1 cellular context compared by ENCODE assay signal in the genomic region with DNA sequence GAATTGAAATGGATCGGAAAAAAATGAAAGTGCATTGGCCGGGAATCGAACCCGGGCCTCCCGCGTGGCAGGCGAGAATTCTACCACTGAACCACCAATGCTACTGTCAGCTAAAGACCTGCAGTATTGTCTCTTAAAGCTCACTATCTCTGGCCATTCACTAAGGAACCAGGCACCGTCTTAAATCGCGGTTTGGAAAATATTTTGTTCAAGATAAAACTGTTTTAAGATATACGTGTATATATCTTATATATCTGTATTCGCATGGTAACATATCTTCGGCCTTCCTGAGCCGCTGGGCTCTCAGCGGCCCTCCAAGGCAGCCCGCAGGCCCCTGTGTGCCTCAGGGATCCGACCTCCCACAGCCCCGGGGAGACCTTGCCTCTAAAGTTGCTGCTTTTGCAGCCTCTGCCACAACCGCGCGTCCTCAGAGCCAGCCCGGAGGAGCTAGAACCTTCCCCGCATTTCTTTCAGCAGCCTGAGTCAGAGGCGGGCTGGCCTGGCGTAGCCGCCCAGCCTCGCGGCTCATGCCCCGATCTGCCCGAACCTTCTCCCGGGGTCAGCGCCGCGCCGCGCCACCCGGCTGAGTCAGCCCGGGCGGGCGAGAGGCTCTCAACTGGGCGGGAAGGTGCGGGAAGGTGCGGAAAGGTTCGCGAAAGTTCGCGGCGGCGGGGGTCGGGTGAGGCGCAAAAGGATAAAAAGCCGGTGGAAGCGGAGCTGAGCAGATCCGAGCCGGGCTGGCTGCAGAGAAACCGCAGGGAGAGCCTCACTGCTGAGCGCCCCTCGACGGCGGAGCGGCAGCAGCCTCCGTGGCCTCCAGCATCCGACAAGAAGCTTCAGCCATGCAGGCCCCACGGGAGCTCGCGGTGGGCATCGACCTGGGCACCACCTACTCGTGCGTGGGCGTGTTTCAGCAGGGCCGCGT.
TF ChIP-seq lines count a peak whose summit lies in the region.

A gene (plus strand): TSS at position 724 of the 925 bp plus-strand sequence. CDS start 119 bp downstream, at position 843.

TF ChIP-seq in HepG2, 621 proteins besides CTCF, POLR2A, EP300 and RAD21 (continued from another document):
- TF ChIP-seq CCDC6 (CRISPR knock-in tag; IDR thresholded peaks at IDR 0.05) (peak; percentile 28; the same call in 1 of the 2 replicates), NCOA2 (CRISPR knock-in tag; IDR thresholded peaks at IDR 0.05) (peak; percentile 33; the same call in 1 of the 2 replicates), ASH2L (IDR thresholded peaks at IDR 0.05; ENCODE audit: insufficient read length, low read depth, low read length) (peak; percentile 49), ZNF557 (CRISPR knock-in tag; IDR thresholded peaks at IDR 0.05) (0 out of 2 replicates have a peak, but pooled peaks have one; percentile 34), ZNF629 (CRISPR knock-in tag; conservative IDR thresholded peaks at IDR 0.05) (peak; percentile 41; the same call in 1 of the 2 replicates), HNRNPLL (IDR thresholded peaks at IDR 0.05; ENCODE audit: low read depth, low read length, poor library complexity, severe bottlenecking) (peak; percentile 21), TBL1XR1 (IDR thresholded peaks at IDR 0.05; ENCODE audit: borderline replicate concordance, low read length, partially characterized antibody) (peak; percentile 42), IRF2 (CRISPR knock-in tag; IDR thresholded peaks at IDR 0.05) (peak; percentile 35; the same call in 1 of the 2 replicates), RBM22 (optimal IDR thresholded peaks at IDR 0.05; ENCODE audit: low read length) (peak; percentile 82), ATF7-NPFF (CRISPR knock-in tag; IDR thresholded peaks at IDR 0.05; ENCODE audit: low read depth) (peak; percentile 31; the same call in 1 of the 2 replicates), ZNF335 (CRISPR knock-in tag; IDR thresholded peaks at IDR 0.05) (peak; percentile 47; the same call in 1 of the 2 replicates), HDAC2 (CRISPR knock-in tag; IDR thresholded peaks at IDR 0.05) (0 out of 2 replicates have a peak, but pooled peaks have one; percentile 31), NCOR1 (IDR thresholded peaks at IDR 0.05; ENCODE audit: borderline replicate concordance, low read length) (0 out of 2 replicates have a peak, but pooled peaks have one; percentile 21), MTA1 (CRISPR knock-in tag; IDR thresholded peaks at IDR 0.05; ENCODE audit: borderline replicate concordance) (0 out of 2 replicates have a peak, but pooled peaks have one; percentile 16), ISX (CRISPR knock-in tag; conservative IDR thresholded peaks at IDR 0.05) (0 out of 2 replicates have a peak, but pooled peaks have one; percentile 26)
- TF ChIP-seq, protein P1, sequence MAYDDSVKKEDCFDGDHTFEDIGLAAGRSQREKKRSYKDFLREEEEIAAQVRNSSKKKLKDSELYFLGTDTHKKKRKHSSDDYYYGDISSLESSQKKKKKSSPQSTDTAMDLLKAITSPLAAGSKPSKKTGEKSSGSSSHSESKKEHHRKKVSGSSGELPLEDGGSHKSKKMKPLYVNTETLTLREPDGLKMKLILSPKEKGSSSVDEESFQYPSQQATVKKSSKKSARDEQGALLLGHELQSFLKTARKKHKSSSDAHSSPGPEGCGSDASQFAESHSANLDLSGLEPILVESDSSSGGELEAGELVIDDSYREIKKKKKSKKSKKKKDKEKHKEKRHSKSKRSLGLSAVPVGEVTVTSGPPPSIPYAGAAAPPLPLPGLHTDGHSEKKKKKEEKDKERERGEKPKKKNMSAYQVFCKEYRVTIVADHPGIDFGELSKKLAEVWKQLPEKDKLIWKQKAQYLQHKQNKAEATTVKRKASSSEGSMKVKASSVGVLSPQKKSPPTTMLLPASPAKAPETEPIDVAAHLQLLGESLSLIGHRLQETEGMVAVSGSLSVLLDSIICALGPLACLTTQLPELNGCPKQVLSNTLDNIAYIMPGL (CRISPR knock-in tag; IDR thresholded peaks at IDR 0.05; ENCODE audit: borderline replicate concordance in 1 of 2, low read depth in 1 of 2), result peak; percentile 96; a peak in 3 of 4 replicates
- TF ChIP-seq, protein P2, sequence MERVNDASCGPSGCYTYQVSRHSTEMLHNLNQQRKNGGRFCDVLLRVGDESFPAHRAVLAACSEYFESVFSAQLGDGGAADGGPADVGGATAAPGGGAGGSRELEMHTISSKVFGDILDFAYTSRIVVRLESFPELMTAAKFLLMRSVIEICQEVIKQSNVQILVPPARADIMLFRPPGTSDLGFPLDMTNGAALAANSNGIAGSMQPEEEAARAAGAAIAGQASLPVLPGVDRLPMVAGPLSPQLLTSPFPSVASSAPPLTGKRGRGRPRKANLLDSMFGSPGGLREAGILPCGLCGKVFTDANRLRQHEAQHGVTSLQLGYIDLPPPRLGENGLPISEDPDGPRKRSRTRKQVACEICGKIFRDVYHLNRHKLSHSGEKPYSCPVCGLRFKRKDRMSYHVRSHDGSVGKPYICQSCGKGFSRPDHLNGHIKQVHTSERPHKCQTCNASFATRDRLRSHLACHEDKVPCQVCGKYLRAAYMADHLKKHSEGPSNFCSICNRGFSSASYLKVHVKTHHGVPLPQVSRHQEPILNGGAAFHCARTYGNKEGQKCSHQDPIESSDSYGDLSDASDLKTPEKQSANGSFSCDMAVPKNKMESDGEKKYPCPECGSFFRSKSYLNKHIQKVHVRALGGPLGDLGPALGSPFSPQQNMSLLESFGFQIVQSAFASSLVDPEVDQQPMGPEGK (CRISPR knock-in tag; IDR thresholded peaks at IDR 0.05), result 0 out of 2 replicates have a peak, but pooled peaks have one; percentile 9
- TF ChIP-seq, protein P3, sequence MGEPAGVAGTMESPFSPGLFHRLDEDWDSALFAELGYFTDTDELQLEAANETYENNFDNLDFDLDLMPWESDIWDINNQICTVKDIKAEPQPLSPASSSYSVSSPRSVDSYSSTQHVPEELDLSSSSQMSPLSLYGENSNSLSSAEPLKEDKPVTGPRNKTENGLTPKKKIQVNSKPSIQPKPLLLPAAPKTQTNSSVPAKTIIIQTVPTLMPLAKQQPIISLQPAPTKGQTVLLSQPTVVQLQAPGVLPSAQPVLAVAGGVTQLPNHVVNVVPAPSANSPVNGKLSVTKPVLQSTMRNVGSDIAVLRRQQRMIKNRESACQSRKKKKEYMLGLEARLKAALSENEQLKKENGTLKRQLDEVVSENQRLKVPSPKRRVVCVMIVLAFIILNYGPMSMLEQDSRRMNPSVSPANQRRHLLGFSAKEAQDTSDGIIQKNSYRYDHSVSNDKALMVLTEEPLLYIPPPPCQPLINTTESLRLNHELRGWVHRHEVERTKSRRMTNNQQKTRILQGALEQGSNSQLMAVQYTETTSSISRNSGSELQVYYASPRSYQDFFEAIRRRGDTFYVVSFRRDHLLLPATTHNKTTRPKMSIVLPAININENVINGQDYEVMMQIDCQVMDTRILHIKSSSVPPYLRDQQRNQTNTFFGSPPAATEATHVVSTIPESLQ (CRISPR knock-in tag; conservative IDR thresholded peaks at IDR 0.05), result 0 out of 2 replicates have a peak, but pooled peaks have one; percentile 85
- TF ChIP-seq, protein P4, sequence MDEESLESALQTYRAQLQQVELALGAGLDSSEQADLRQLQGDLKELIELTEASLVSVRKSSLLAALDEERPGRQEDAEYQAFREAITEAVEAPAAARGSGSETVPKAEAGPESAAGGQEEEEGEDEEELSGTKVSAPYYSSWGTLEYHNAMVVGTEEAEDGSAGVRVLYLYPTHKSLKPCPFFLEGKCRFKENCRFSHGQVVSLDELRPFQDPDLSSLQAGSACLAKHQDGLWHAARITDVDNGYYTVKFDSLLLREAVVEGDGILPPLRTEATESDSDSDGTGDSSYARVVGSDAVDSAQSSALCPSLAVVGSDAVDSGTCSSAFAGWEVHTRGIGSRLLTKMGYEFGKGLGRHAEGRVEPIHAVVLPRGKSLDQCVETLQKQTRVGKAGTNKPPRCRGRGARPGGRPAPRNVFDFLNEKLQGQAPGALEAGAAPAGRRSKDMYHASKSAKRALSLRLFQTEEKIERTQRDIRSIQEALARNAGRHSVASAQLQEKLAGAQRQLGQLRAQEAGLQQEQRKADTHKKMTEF (CRISPR knock-in tag; IDR thresholded peaks at IDR 0.05), result 0 out of 2 replicates have a peak, but pooled peaks have one; percentile 48
- TF ChIP-seq, protein P5, sequence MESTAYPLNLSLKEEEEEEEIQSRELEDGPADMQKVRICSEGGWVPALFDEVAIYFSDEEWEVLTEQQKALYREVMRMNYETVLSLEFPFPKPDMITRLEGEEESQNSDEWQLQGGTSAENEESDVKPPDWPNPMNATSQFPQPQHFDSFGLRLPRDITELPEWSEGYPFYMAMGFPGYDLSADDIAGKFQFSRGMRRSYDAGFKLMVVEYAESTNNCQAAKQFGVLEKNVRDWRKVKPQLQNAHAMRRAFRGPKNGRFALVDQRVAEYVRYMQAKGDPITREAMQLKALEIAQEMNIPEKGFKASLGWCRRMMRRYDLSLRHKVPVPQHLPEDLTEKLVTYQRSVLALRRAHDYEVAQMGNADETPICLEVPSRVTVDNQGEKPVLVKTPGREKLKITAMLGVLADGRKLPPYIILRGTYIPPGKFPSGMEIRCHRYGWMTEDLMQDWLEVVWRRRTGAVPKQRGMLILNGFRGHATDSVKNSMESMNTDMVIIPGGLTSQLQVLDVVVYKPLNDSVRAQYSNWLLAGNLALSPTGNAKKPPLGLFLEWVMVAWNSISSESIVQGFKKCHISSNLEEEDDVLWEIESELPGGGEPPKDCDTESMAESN (CRISPR knock-in tag; conservative IDR thresholded peaks at IDR 0.05), result peak; percentile 52; the same call in 1 of the 2 replicates
